Comparison of ENCODE assay signal across 1 cellular context in genomic region chr6:40897390-40898003, GRCh38.
TF ChIP-seq lines count a peak whose summit lies in the region.

No MANE protein-coding gene starts in this region.

TF ChIP-seq in SK-N-SH, 30 proteins besides CTCF, POLR2A, EP300 and RAD21 (continued from another document):
- TF ChIP-seq USF2 (IDR thresholded peaks at IDR 0.05; ENCODE audit: borderline replicate concordance, low read depth, low read length) (no peak), SIN3A (IDR thresholded peaks at IDR 0.05; ENCODE audit: borderline replicate concordance, low read depth, low read length) (no peak), SMC3 (IDR thresholded peaks at IDR 0.05; ENCODE audit: low read depth, low read length) (no peak), FOXM1 (IDR thresholded peaks at IDR 0.05; ENCODE audit: low read depth) (no peak)
